In genomic region chr11:95699631-95700470, GRCh38 we compare ENCODE assay signal across 8 cellular contexts.
DNase-seq lines count a peak whose midpoint lies in the region; ATAC-seq and TF ChIP-seq lines count a peak whose summit lies in the region.

No MANE protein-coding gene starts in this region.

- no peaks in the 10 kb centered on the region for H3K27me3 ChIP-seq in SJCRH30

- BruUV-seq in OCI-LY7 (replicated peaks; lab: Mats Ljungman, UMichigan): no TSS peak

- CTCF ChIA-PET in OCI-LY7 (lab: Charles Lee; ENCODE audit: unreplicated experiment): interaction anchor here (1.4 kb wide), 1 partner anchor 12 kb away, joined by 3 read pairs; no protein-coding TSS in a partner anchor

- H4K20me1 ChIP-seq in OCI-LY7 (ENCODE audit: insufficient read depth, low read length): no peaks in the 10 kb centered on the region

- intact Hi-C loops in OCI-LY7 (cut with micrococcal nuclease; ENCODE audit: unreplicated experiment): loop anchor here (10.0 kb wide), 1 partner anchor 155 kb away; no protein-coding TSS in a partner anchor

- ATAC-seq in GM21529 (IDR thresholded peaks at IDR 0.05; ENCODE audit: unreplicated experiment) (peak; percentile 42), HG02840 (IDR thresholded peaks at IDR 0.05; ENCODE audit: low FRiP score, unreplicated experiment) (no peak)

- H3K9me2 ChIP-seq in OCI-LY7 (ENCODE audit: insufficient read depth, low read length): no peaks in the 10 kb centered on the region; the same call in 1 of the 2 replicates

- H3K79me2 ChIP-seq in OCI-LY7 (ENCODE audit: insufficient read depth, low read depth, low read length): no peaks in the 10 kb centered on the region

- no peaks in the 10 kb centered on the region for H3K36me3 ChIP-seq in OCI-LY7 (ENCODE audit: insufficient read depth, low read length)
- H3K36me3 ChIP-seq in SJCRH30: no peaks in the 10 kb centered on the region

- POLR2A ChIA-PET in OCI-LY7 (lab: Charles Lee): interaction anchor here (1.0 to 1.2 kb wide), 4 partner anchors 9 to 16 kb away, joined by 3 to 6 read pairs (median 4); no protein-coding TSS in a partner anchor

- H3K4me1 ChIP-seq in OCI-LY7 (ENCODE audit: insufficient read depth, low read length, poor library complexity, severe bottlenecking) (no peaks in the 10 kb centered on the region), SJCRH30 (no peaks in the 10 kb centered on the region)

- H3K9me3 ChIP-seq in OCI-LY7 (ENCODE audit: low read length) (no peaks in the 10 kb centered on the region), SJCRH30 (replicated peaks) (no peaks in the 10 kb centered on the region)

- no peak for TF ChIP-seq CTCF in OCI-LY7 (conservative IDR thresholded peaks at IDR 0.05; ENCODE audit: low read length)

- DNase-seq in COLO829 (ENCODE audit: low spot score): peak; percentile 68
- DNase-seq in OCI-LY7 (ENCODE audit: low spot score): no peak
- DNase-seq in inferior parietal cortex (ENCODE audit: extremely low spot score): peak; percentile 42
- no peak for DNase-seq in SKM-1 treated with dmso at 0.1 percent for 144 hours (lab: John Stamatoyannopoulos, UW; ENCODE audit: unreplicated experiment)
- DNase-seq in SJCRH30: no peak
- no peak for DNase-seq in NCI-H146 treated with DMSO at 0.1 percent for 48 hours (lab: John Stamatoyannopoulos, UW; ENCODE audit: unreplicated experiment)

- H2AFZ ChIP-seq in OCI-LY7 (ENCODE audit: low read length): peak overlapping the region; percentile 33; the same call in 1 of the 2 replicates

- no peak overlapping the region for H3K27ac ChIP-seq in OCI-LY7 (ENCODE audit: low read depth, low read length, poor library complexity, severe bottlenecking)
- no peak overlapping the region for H3K27ac ChIP-seq in SJCRH30

- H3K4me2 ChIP-seq in OCI-LY7 (ENCODE audit: low read length): no peak overlapping the region

- no peak overlapping the region for H3K4me3 ChIP-seq in OCI-LY7 (ENCODE audit: low read depth, low read length, poor library complexity, severe bottlenecking)
- no peak overlapping the region for H3K4me3 ChIP-seq in SJCRH30

Comparison
In these comparisons a context has a peak if more than half of its experiments do, and no peak if none do; other contexts are left out.
1. DNase-seq: peak in COLO829 (single experiment) and inferior parietal cortex (single experiment); none in OCI-LY7 (single experiment), SKM-1 treated with dmso at 0.1 percent for 144 hours (single experiment), SJCRH30 (0 of 2) and NCI-H146 treated with DMSO at 0.1 percent for 48 hours (single experiment).